Comparison of ENCODE assay signal across 1 cellular context in the genomic region with DNA sequence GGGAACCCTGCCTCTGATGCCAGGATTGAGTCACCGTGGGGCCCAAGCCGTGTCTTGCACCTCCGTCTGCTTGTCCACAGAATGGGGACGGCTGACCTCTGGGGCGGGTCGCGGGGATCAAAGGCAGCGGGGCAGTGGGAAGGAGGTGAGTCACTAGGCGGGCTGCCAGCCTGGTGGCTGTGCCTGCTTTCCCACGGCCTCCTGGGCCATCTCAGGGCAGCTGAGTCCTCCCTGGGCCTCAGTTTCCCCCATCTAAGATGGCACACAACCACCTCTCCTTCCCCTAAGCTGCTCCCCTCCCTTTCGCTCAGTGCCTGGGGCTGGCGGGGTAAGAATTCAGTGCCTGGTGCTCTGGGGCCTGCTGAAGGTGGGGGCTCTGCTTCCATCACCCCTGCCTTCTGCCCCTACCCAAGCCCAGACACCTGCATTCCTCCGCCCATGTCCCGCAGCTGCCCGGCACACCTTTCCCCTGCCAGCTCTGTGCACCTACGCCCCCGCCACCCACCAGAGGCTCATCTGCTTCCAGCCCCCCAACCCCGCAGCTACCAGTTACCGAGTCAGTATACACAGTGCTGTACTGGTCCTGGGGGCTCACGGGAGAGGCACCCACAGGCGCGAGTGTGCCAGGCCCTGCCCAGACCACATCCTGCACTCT.
TF ChIP-seq lines count a peak whose summit lies in the region.

No MANE protein-coding gene starts in this region.

TF ChIP-seq in HepG2, 621 proteins besides CTCF, POLR2A, EP300 and RAD21 (continued from another document and continues in another):
- TF ChIP-seq, protein P1, sequence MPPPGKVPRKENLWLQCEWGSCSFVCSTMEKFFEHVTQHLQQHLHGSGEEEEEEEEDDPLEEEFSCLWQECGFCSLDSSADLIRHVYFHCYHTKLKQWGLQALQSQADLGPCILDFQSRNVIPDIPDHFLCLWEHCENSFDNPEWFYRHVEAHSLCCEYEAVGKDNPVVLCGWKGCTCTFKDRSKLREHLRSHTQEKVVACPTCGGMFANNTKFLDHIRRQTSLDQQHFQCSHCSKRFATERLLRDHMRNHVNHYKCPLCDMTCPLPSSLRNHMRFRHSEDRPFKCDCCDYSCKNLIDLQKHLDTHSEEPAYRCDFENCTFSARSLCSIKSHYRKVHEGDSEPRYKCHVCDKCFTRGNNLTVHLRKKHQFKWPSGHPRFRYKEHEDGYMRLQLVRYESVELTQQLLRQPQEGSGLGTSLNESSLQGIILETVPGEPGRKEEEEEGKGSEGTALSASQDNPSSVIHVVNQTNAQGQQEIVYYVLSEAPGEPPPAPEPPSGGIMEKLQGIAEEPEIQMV (CRISPR knock-in tag; IDR thresholded peaks at IDR 0.05; ENCODE audit: low read depth) = no peak
- no peak for TF ChIP-seq RAD51 (IDR thresholded peaks at IDR 0.05; ENCODE audit: borderline replicate concordance)
- TF ChIP-seq TBX3 (IDR thresholded peaks at IDR 0.05; ENCODE audit: borderline replicate concordance) = no peak
- TF ChIP-seq BCL6 (CRISPR knock-in tag; IDR thresholded peaks at IDR 0.05) = no peak
- TF ChIP-seq, protein P2, sequence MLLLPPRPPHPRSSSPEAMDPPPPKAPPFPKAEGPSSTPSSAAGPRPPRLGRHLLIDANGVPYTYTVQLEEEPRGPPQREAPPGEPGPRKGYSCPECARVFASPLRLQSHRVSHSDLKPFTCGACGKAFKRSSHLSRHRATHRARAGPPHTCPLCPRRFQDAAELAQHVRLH (CRISPR knock-in tag; IDR thresholded peaks at IDR 0.05; ENCODE audit: borderline replicate concordance, low read depth) = no peak
- no peak for TF ChIP-seq PRMT3 (CRISPR knock-in tag; IDR thresholded peaks at IDR 0.05; ENCODE audit: borderline replicate concordance, low read depth)
- TF ChIP-seq, protein P3, sequence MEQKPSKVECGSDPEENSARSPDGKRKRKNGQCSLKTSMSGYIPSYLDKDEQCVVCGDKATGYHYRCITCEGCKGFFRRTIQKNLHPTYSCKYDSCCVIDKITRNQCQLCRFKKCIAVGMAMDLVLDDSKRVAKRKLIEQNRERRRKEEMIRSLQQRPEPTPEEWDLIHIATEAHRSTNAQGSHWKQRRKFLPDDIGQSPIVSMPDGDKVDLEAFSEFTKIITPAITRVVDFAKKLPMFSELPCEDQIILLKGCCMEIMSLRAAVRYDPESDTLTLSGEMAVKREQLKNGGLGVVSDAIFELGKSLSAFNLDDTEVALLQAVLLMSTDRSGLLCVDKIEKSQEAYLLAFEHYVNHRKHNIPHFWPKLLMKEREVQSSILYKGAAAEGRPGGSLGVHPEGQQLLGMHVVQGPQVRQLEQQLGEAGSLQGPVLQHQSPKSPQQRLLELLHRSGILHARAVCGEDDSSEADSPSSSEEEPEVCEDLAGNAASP (CRISPR knock-in tag; IDR thresholded peaks at IDR 0.05; ENCODE audit: borderline replicate concordance) = peak; percentile 53; the same call in 1 of the 2 replicates
- no peak for TF ChIP-seq MED13 (CRISPR knock-in tag; IDR thresholded peaks at IDR 0.05)
- TF ChIP-seq MYC (CRISPR knock-in tag; IDR thresholded peaks at IDR 0.05; ENCODE audit: borderline replicate concordance) = no peak
- TF ChIP-seq, protein P4, sequence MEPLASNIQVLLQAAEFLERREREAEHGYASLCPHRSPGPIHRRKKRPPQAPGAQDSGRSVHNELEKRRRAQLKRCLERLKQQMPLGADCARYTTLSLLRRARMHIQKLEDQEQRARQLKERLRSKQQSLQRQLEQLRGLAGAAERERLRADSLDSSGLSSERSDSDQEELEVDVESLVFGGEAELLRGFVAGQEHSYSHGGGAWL (CRISPR knock-in tag; IDR thresholded peaks at IDR 0.05) = no peak
- TF ChIP-seq TOPORS (CRISPR knock-in tag; IDR thresholded peaks at IDR 0.05) = no peak
- no peak for TF ChIP-seq U2AF2 (IDR thresholded peaks at IDR 0.05; ENCODE audit: low read depth, low read length)
- TF ChIP-seq ZSCAN20 (CRISPR knock-in tag; IDR thresholded peaks at IDR 0.05; ENCODE audit: borderline replicate concordance) = no peak
- TF ChIP-seq RBFOX2 (IDR thresholded peaks at IDR 0.05; ENCODE audit: low read depth, low read length) = peak; percentile 64
- TF ChIP-seq ZMAT3 (CRISPR knock-in tag; conservative IDR thresholded peaks at IDR 0.05) = no peak
- TF ChIP-seq TMF1 (CRISPR knock-in tag; IDR thresholded peaks at IDR 0.05; ENCODE audit: low read depth) = no peak
- TF ChIP-seq SKI (IDR thresholded peaks at IDR 0.05; ENCODE audit: partially characterized antibody) = peak; percentile 77
- no peak for TF ChIP-seq FOXJ3 (CRISPR knock-in tag; IDR thresholded peaks at IDR 0.05; ENCODE audit: borderline replicate concordance)
- TF ChIP-seq, protein P5, sequence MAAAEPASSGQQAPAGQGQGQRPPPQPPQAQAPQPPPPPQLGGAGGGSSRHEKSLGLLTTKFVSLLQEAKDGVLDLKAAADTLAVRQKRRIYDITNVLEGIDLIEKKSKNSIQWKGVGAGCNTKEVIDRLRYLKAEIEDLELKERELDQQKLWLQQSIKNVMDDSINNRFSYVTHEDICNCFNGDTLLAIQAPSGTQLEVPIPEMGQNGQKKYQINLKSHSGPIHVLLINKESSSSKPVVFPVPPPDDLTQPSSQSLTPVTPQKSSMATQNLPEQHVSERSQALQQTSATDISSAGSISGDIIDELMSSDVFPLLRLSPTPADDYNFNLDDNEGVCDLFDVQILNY (CRISPR knock-in tag; conservative IDR thresholded peaks at IDR 0.05) = no peak
- peak; percentile 21; the same call in 1 of the 2 replicates for TF ChIP-seq POLR2G (IDR thresholded peaks at IDR 0.05; ENCODE audit: low read depth, low read length)
- TF ChIP-seq ZNF629 (CRISPR knock-in tag; conservative IDR thresholded peaks at IDR 0.05) = peak; percentile 41; the same call in 1 of the 2 replicates
- no peak for TF ChIP-seq ZNF660 (CRISPR knock-in tag; IDR thresholded peaks at IDR 0.05; ENCODE audit: borderline replicate concordance, low read depth)
- no peak for TF ChIP-seq ZFY (CRISPR knock-in tag; IDR thresholded peaks at IDR 0.05)
- TF ChIP-seq, protein P6, sequence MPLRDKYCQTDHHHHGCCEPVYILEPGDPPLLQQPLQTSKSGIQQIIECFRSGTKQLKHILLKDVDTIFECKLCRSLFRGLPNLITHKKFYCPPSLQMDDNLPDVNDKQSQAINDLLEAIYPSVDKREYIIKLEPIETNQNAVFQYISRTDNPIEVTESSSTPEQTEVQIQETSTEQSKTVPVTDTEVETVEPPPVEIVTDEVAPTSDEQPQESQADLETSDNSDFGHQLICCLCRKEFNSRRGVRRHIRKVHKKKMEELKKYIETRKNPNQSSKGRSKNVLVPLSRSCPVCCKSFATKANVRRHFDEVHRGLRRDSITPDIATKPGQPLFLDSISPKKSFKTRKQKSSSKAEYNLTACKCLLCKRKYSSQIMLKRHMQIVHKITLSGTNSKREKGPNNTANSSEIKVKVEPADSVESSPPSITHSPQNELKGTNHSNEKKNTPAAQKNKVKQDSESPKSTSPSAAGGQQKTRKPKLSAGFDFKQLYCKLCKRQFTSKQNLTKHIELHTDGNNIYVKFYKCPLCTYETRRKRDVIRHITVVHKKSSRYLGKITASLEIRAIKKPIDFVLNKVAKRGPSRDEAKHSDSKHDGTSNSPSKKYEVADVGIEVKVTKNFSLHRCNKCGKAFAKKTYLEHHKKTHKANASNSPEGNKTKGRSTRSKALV (CRISPR knock-in tag; IDR thresholded peaks at IDR 0.05) = no peak
- no peak for TF ChIP-seq HOXA5 (CRISPR knock-in tag; IDR thresholded peaks at IDR 0.05)
- TF ChIP-seq KLF12 (CRISPR knock-in tag; IDR thresholded peaks at IDR 0.05; ENCODE audit: borderline replicate concordance) = no peak
- no peak for TF ChIP-seq MEF2D (CRISPR knock-in tag; IDR thresholded peaks at IDR 0.05)
- no peak for TF ChIP-seq ARID2 (CRISPR knock-in tag; IDR thresholded peaks at IDR 0.05; ENCODE audit: borderline replicate concordance)
- no peak for TF ChIP-seq SP2 (CRISPR knock-in tag; IDR thresholded peaks at IDR 0.05)
- TF ChIP-seq NR3C1 (CRISPR knock-in tag; IDR thresholded peaks at IDR 0.05) = no peak
- TF ChIP-seq, protein P7, sequence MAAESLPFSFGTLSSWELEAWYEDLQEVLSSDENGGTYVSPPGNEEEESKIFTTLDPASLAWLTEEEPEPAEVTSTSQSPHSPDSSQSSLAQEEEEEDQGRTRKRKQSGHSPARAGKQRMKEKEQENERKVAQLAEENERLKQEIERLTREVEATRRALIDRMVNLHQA (CRISPR knock-in tag; IDR thresholded peaks at IDR 0.05) = no peak
- no peak for TF ChIP-seq NR2C2 (CRISPR knock-in tag; IDR thresholded peaks at IDR 0.05; ENCODE audit: borderline replicate concordance)
- TF ChIP-seq TCF7L2 (IDR thresholded peaks at IDR 0.05; ENCODE audit: low read depth, low read length) = no peak
- TF ChIP-seq ZNF883 (CRISPR knock-in tag; IDR thresholded peaks at IDR 0.05; ENCODE audit: not compliant biosample characterization) = no peak
- no peak for TF ChIP-seq IRF2 (CRISPR knock-in tag; IDR thresholded peaks at IDR 0.05)
- TF ChIP-seq ZNF431 (CRISPR knock-in tag; IDR thresholded peaks at IDR 0.05; ENCODE audit: borderline replicate concordance, low read depth) = no peak
- no peak for TF ChIP-seq YY1 (IDR thresholded peaks at IDR 0.05; ENCODE audit: insufficient read depth, insufficient replicate concordance, low read depth, low read length)
- TF ChIP-seq IRX3 (CRISPR knock-in tag; IDR thresholded peaks at IDR 0.05; ENCODE audit: borderline replicate concordance, low read depth) = no peak
- TF ChIP-seq CCAR2 (optimal IDR thresholded peaks at IDR 0.05; ENCODE audit: low read depth, low read length) = no peak
- TF ChIP-seq KDM5B (CRISPR knock-in tag; IDR thresholded peaks at IDR 0.05; ENCODE audit: borderline replicate concordance) = no peak
- peak; percentile 73; the same call in 1 of the 2 replicates for TF ChIP-seq JUNB (CRISPR knock-in tag; IDR thresholded peaks at IDR 0.05; ENCODE audit: borderline replicate concordance)
- TF ChIP-seq, protein P8, sequence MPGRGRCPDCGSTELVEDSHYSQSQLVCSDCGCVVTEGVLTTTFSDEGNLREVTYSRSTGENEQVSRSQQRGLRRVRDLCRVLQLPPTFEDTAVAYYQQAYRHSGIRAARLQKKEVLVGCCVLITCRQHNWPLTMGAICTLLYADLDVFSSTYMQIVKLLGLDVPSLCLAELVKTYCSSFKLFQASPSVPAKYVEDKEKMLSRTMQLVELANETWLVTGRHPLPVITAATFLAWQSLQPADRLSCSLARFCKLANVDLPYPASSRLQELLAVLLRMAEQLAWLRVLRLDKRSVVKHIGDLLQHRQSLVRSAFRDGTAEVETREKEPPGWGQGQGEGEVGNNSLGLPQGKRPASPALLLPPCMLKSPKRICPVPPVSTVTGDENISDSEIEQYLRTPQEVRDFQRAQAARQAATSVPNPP (CRISPR knock-in tag; IDR thresholded peaks at IDR 0.05) = no peak
- TF ChIP-seq, protein P9, sequence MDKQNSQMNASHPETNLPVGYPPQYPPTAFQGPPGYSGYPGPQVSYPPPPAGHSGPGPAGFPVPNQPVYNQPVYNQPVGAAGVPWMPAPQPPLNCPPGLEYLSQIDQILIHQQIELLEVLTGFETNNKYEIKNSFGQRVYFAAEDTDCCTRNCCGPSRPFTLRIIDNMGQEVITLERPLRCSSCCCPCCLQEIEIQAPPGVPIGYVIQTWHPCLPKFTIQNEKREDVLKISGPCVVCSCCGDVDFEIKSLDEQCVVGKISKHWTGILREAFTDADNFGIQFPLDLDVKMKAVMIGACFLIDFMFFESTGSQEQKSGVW (CRISPR knock-in tag; IDR thresholded peaks at IDR 0.05; ENCODE audit: borderline replicate concordance) = no peak
- no peak for TF ChIP-seq DNMT3B (CRISPR knock-in tag; conservative IDR thresholded peaks at IDR 0.05)
- TF ChIP-seq, protein P10, sequence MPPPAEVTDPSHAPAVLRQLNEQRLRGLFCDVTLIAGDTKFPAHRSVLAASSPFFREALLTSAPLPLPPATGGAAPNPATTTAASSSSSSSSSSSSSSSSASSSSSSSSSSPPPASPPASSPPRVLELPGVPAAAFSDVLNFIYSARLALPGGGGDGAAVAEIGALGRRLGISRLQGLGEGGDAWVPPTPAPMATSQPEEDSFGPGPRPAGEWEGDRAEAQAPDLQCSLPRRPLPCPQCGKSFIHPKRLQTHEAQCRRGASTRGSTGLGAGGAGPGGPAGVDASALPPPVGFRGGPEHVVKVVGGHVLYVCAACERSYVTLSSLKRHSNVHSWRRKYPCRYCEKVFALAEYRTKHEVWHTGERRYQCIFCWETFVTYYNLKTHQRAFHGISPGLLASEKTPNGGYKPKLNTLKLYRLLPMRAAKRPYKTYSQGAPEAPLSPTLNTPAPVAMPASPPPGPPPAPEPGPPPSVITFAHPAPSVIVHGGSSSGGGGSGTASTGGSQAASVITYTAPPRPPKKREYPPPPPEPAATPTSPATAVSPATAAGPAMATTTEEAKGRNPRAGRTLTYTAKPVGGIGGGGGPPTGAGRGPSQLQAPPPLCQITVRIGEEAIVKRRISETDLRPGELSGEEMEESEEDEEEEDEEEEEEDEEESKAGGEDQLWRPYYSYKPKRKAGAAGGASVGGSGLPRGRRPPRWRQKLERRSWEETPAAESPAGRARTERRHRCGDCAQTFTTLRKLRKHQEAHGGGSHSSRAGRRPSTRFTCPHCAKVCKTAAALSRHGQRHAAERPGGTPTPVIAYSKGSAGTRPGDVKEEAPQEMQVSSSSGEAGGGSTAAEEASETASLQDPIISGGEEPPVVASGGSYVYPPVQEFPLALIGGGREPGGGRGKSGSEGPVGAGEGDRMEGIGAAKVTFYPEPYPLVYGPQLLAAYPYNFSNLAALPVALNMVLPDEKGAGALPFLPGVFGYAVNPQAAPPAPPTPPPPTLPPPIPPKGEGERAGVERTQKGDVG (CRISPR knock-in tag; IDR thresholded peaks at IDR 0.05; ENCODE audit: borderline replicate concordance) = 0 out of 2 replicates have a peak, but pooled peaks have one; percentile 64
- TF ChIP-seq MTA1 (CRISPR knock-in tag; IDR thresholded peaks at IDR 0.05; ENCODE audit: borderline replicate concordance) = peak; percentile 58; the same call in 1 of the 2 replicates
- TF ChIP-seq MEIS2 (CRISPR knock-in tag; IDR thresholded peaks at IDR 0.05) = no peak
- TF ChIP-seq ZSCAN30 (CRISPR knock-in tag; IDR thresholded peaks at IDR 0.05) = no peak
- TF ChIP-seq, protein P11, sequence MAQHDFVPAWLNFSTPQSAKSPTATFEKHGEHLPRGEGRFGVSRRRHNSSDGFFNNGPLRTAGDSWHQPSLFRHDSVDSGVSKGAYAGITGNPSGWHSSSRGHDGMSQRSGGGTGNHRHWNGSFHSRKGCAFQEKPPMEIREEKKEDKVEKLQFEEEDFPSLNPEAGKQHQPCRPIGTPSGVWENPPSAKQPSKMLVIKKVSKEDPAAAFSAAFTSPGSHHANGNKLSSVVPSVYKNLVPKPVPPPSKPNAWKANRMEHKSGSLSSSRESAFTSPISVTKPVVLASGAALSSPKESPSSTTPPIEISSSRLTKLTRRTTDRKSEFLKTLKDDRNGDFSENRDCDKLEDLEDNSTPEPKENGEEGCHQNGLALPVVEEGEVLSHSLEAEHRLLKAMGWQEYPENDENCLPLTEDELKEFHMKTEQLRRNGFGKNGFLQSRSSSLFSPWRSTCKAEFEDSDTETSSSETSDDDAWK (CRISPR knock-in tag; IDR thresholded peaks at IDR 0.05) = no peak
- no peak for TF ChIP-seq ZNF670 (CRISPR knock-in tag; IDR thresholded peaks at IDR 0.05; ENCODE audit: borderline replicate concordance)
- TF ChIP-seq YEATS2 (CRISPR knock-in tag; IDR thresholded peaks at IDR 0.05; ENCODE audit: borderline replicate concordance) = no peak
